Comparison of ENCODE assay signal across 21 cellular contexts in the genomic region with DNA sequence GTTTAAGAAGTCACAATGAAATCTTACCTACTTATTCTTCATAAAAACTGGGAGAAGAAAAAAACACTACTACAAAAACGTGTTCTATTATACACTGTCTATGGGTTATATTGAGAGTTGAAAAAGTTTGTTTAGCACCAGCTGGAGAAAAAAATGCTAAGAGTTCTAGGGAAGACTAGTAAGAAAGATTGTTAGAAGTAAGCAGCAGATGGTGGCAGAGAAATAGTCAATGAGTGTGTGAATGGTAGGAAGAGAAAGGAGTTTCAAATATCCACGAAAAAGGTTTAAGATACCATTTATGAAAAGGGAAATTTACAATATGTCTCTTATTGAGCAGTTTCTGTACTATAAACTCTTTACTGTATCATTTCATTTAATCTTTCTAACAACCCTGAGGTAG.
A peak's percentile ranks its signal among the peaks of the same experiment; 100 is the strongest.
DNase-seq lines count a peak whose midpoint lies in the region; ATAC-seq, FAIRE-seq and TF ChIP-seq lines count a peak whose summit lies in the region.
"Had no signal": no experiment of that assay in that cellular context is flagged by ENCODE, and none has a peak within 500 bp of the region (broad histone marks: within the 10 kb centered on the region; RNA-seq: fewer than 3 reads in every experiment).

No MANE protein-coding gene starts in this region.

- no TSS peak for BruUV-seq in mammary epithelial cell (replicated peaks; lab: Mats Ljungman, UMichigan)

- no peak overlapping the region for H3K14ac ChIP-seq in mesenchymal stem cell (ENCODE audit: low read length in 2 of 2)

- TF ChIP-seq POLR2A in A549 (IDR thresholded peaks at IDR 0.05; ENCODE audit: low read length) = no peak

- H2AK5ac ChIP-seq in mesenchymal stem cell (ENCODE audit: low read length, severe bottlenecking) = no peak overlapping the region

- FAIRE-seq in A549 (lab: Jason Lieb, UNC) = no peak
- FAIRE-seq: HepG2, TTC549 had no signal

- H3K27me3 ChIP-seq in CD4-positive, alpha-beta T cell (ENCODE audit: control insufficient read depth, insufficient read depth, low read length) = no peaks in the 10 kb centered on the region
- H3K27me3 ChIP-seq in mesenchymal stem cell (ENCODE audit: control insufficient read depth in 1 of 2, insufficient read depth in 1 of 2, low read length in 2 of 2) = no peaks in the 10 kb centered on the region
- H3K27me3 ChIP-seq in mammary epithelial cell (ENCODE audit: insufficient read depth, low read length) = no peaks in the 10 kb centered on the region

- H4K91ac ChIP-seq in mesenchymal stem cell (ENCODE audit: low read length) = no peak overlapping the region

- H3K4me2 ChIP-seq in A549 (no peak overlapping the region), mesenchymal stem cell (ENCODE audit: low read length, poor library complexity, severe bottlenecking) (no peak overlapping the region), mammary epithelial cell (ENCODE audit: insufficient read depth, low read depth, low read length) (no peak overlapping the region)

- H3K4me3 ChIP-seq in A549 (no peak overlapping the region), mesenchymal stem cell (ENCODE audit: insufficient read depth in 1 of 2, low read depth in 1 of 2, low read length in 2 of 2) (no peak overlapping the region), mammary epithelial cell (replicated peaks in 1 of 3; ENCODE audit: insufficient read depth in 1 of 3, low read depth in 2 of 3, low read length in 3 of 3) (no peak overlapping the region)

- POLR2A ChIA-PET in A549 (lab: Yijun Ruan, JAX) = interaction anchor here (1.5 to 3.6 kb wide), 2 partner anchors 11 to 264 kb away, joined by 3 to 12 read pairs; no protein-coding TSS in a partner anchor
- POLR2A ChIA-PET in CD4-positive, alpha-beta T cell (lab: Charles Lee) = interaction anchor here (0.8 to 6.7 kb wide), 3 partner anchors 10 to 20 kb away, joined by 3 to 54 read pairs (median 3); no protein-coding TSS in a partner anchor

- peaks cover 94% of the 10 kb centered on the region for H3K4me1 Mint-ChIP-seq in CD4-positive, alpha-beta T cell (ENCODE audit: low read depth)
- H3K4me1 Mint-ChIP-seq in T-helper 17 cell = peaks cover 51% of the 10 kb centered on the region

- H3K36me3 Mint-ChIP-seq in CD4-positive, alpha-beta T cell (ENCODE audit: low read depth) = peaks cover 59% of the 10 kb centered on the region
- peaks cover 12% of the 10 kb centered on the region for H3K36me3 Mint-ChIP-seq in T-helper 17 cell (ENCODE audit: low read depth)

- peak; percentile 37; the same call in 2 of the 3 replicates for TF ChIP-seq CTCF in A549 (IDR thresholded peaks at IDR 0.05)
- TF ChIP-seq CTCF in CD4-positive, alpha-beta T cell (IDR thresholded peaks at IDR 0.05) = no peak
- TF ChIP-seq CTCF in mammary epithelial cell (conservative IDR thresholded peaks at IDR 0.05 in 1 of 2, IDR thresholded peaks at IDR 0.05 in 1 of 2; ENCODE audit: extremely low read depth in 1 of 2, insufficient read depth in 1 of 2, low read depth in 1 of 2, low read length in 2 of 2) = no peak

- H2BK12ac ChIP-seq in mesenchymal stem cell (ENCODE audit: low read length in 2 of 2) = no peak overlapping the region

- H3K9ac ChIP-seq in mesenchymal stem cell (ENCODE audit: low read length) (peak overlapping the region; percentile 9), mammary epithelial cell (ENCODE audit: insufficient read depth, low read length) (no peak overlapping the region)

- TF ChIP-seq RAD21 in A549 (conservative IDR thresholded peaks at IDR 0.05 in 1 of 2, IDR thresholded peaks at IDR 0.05 in 1 of 2) = peak; percentile 33 to 41; a peak in 4 of 5 replicates

- no peak overlapping the region for H4K8ac ChIP-seq in mesenchymal stem cell (ENCODE audit: low read length)

- H2BK120ac ChIP-seq in mesenchymal stem cell (ENCODE audit: low read depth, low read length) = no peak overlapping the region

- H3K27me3 Mint-ChIP-seq in CD4-positive, alpha-beta T cell = no peaks in the 10 kb centered on the region
- H3K27me3 Mint-ChIP-seq in T-helper 17 cell = no peaks in the 10 kb centered on the region

- no peak overlapping the region for H3K4ac ChIP-seq in mesenchymal stem cell (ENCODE audit: low read depth in 1 of 2, low read length in 2 of 2)

- in situ Hi-C loops in mammary epithelial cell (cut with MboI; ENCODE audit: low sequenced_read_pairs in 2 of 2) = no loop called here

- no peak overlapping the region for H3K23ac ChIP-seq in mesenchymal stem cell (ENCODE audit: low read length in 2 of 2)

- WGBS in A549 (ENCODE audit: missing lambda C conversion rate) = 34% methylated on average over 2 of the region's 2 CpGs
- 86% methylated on average over 1 of the region's 2 CpGs for WGBS in mesenchymal stem cell
- 85% methylated on average over 2 of the region's 2 CpGs for WGBS in mammary epithelial cell (ENCODE audit: low coverage, missing lambda C conversion rate)

- intact Hi-C loops in CD4-positive, alpha-beta T cell (cut with DNase I, micrococcal nuclease) = loop anchor here in 1 of 2 experiments (2.0 kb wide), 1 partner anchor 15 kb away; no protein-coding TSS in a partner anchor
- intact Hi-C loops in mammary epithelial cell (cut with micrococcal nuclease) = no loop called here

- CTCF ChIA-PET in A549 (lab: Yijun Ruan, JAX) (interaction anchor here (0.6 to 2.5 kb wide), 8 partner anchors 12 to 462 kb away, joined by 3 to 16 read pairs (median 4); no protein-coding TSS in a partner anchor), mammary epithelial cell (lab: Charles Lee; ENCODE audit: low non-redundant PET) (interaction anchor here (0.6 kb wide), 1 partner anchor 31 kb away, joined by 7 read pairs; no protein-coding TSS in a partner anchor)
- CTCF ChIA-PET in CD4-positive, alpha-beta T cell (lab: Charles Lee) = interaction anchor here (0.9 to 1.6 kb wide), 3 partner anchors 16 to 462 kb away, joined by 4 to 6 read pairs (median 4); no protein-coding TSS in a partner anchor

- no peak overlapping the region for H2BK5ac ChIP-seq in mesenchymal stem cell (ENCODE audit: low read depth, low read length, poor library complexity, severe bottlenecking)

- DNase-seq in A549 (ENCODE audit: low read depth in 1 of 2, low spot score in 1 of 2) (no peak), T-helper 17 cell (no peak), mesenchymal stem cell (no peak), AG08395 (ENCODE audit: low spot score) (no peak), mammary epithelial cell (no peak)
- no peak for DNase-seq in CD4-positive, alpha-beta T cell
- DNase-seq: C1 segment of cervical spinal cord; effector CD8-positive, alpha-beta T cell; H7; left ventricle myocardium superior; NCI-H1092 treated with DMSO at 0.1 percent for 48 hours; NCI-H2227 treated with DMSO at 0.1 percent for 48 hours; retina; SIG-M5; stimulated activated CD4-positive, alpha-beta T cell treated with anti-CD3 and anti-CD28 coated beads, Interleukin-4, amount 100 ng/mL, for 1 hour; trophoblast cell had no signal

- dilution Hi-C loops in mammary epithelial cell (cut with HindIII; ENCODE audit: low sequenced_read_pairs) = no loop called here

- peak overlapping the region; percentile 30 for H3K4me3 Mint-ChIP-seq in CD4-positive, alpha-beta T cell
- peak overlapping the region; percentile 75 for H3K4me3 Mint-ChIP-seq in T-helper 17 cell
- H3K4me3 Mint-ChIP-seq: nephron had no signal

- no peaks in the 10 kb centered on the region for H3K9me3 Mint-ChIP-seq in CD4-positive, alpha-beta T cell
- H3K9me3 Mint-ChIP-seq: nephron had no signal

- H3K9me3 ChIP-seq in A549 = no peaks in the 10 kb centered on the region
- H3K9me3 ChIP-seq in CD4-positive, alpha-beta T cell (ENCODE audit: control insufficient read depth, low read length) = no peaks in the 10 kb centered on the region
- no peaks in the 10 kb centered on the region for H3K9me3 ChIP-seq in T-helper 17 cell (ENCODE audit: control insufficient read depth, low read length, poor library complexity, severe bottlenecking)
- no peaks in the 10 kb centered on the region for H3K9me3 ChIP-seq in mesenchymal stem cell (ENCODE audit: control insufficient read depth, low read length)
- no peaks in the 10 kb centered on the region for H3K9me3 ChIP-seq in mammary epithelial cell (replicated peaks; ENCODE audit: insufficient read depth, low read length)

- H2AFZ ChIP-seq in mesenchymal stem cell (ENCODE audit: low read depth, low read length) (no peak overlapping the region), mammary epithelial cell (ENCODE audit: low read depth, low read length) (no peak overlapping the region)

- TF ChIP-seq EP300 in A549 (IDR thresholded peaks at IDR 0.05) = no peak

- no peak overlapping the region for H2BK15ac ChIP-seq in mesenchymal stem cell (ENCODE audit: low read depth, poor library complexity, severe bottlenecking)

- H3K27ac ChIP-seq in A549 (no peak overlapping the region), mesenchymal stem cell (ENCODE audit: low read length, poor library complexity, severe bottlenecking) (no peak overlapping the region), mammary epithelial cell (ENCODE audit: insufficient read depth, low read depth, low read length) (no peak overlapping the region)
- no peak overlapping the region for H3K27ac ChIP-seq in CD4-positive, alpha-beta T cell (ENCODE audit: low read depth, low read length)

- H4K20me1 ChIP-seq in mammary epithelial cell (ENCODE audit: insufficient read depth, low read length) = no peaks in the 10 kb centered on the region

- peaks cover 45% of the 10 kb centered on the region for H3K4me1 ChIP-seq in A549
- no peaks in the 10 kb centered on the region for H3K4me1 ChIP-seq in mesenchymal stem cell (ENCODE audit: control insufficient read depth, insufficient read depth, low read depth, low read length)
- peaks cover 10% of the 10 kb centered on the region for H3K4me1 ChIP-seq in mammary epithelial cell (ENCODE audit: insufficient read depth, low read length)

- no peak overlapping the region for H3K18ac ChIP-seq in mesenchymal stem cell (ENCODE audit: low read depth in 1 of 2, low read length in 2 of 2)

- H3K79me2 ChIP-seq in mammary epithelial cell (ENCODE audit: insufficient read depth, low read length) = peaks cover 95% of the 10 kb centered on the region

- peaks cover 7 to 35% of the 10 kb centered on the region in 2 experiments for H3K36me3 ChIP-seq in mesenchymal stem cell (ENCODE audit: control insufficient read depth in 1 of 2, insufficient read depth in 2 of 2, low read depth in 1 of 2, low read length in 2 of 2)
- peaks cover 1% of the 10 kb centered on the region for H3K36me3 ChIP-seq in mammary epithelial cell (ENCODE audit: insufficient read depth, low read length)

- peaks cover 2% of the 10 kb centered on the region for H3K79me1 ChIP-seq in mesenchymal stem cell (replicated peaks; ENCODE audit: low read length, poor library complexity, severe bottlenecking)

- no peak overlapping the region for H3K27ac Mint-ChIP-seq in CD4-positive, alpha-beta T cell
- H3K27ac Mint-ChIP-seq in T-helper 17 cell = peak overlapping the region; percentile 83

- ATAC-seq in A549 (peak; percentile 60 to 70; a peak in 5 of 6 replicates), T-helper 17 cell (no peak), HG03442 (IDR thresholded peaks at IDR 0.05; ENCODE audit: unreplicated experiment) (no peak), GM19351 (IDR thresholded peaks at IDR 0.05; ENCODE audit: unreplicated experiment) (no peak)
- no peak for ATAC-seq in CD4-positive, alpha-beta T cell (ENCODE audit: poor library complexity)
- ATAC-seq: HepG2, left ventricle myocardium superior had no signal

TF ChIP-seq in A549, 52 proteins besides CTCF, POLR2A, EP300 and RAD21:
- peak; percentile 43; the same call in 1 of the 3 replicates for TF ChIP-seq SMC3 (IDR thresholded peaks at IDR 0.05)
- no peak for TF ChIP-seq NFE2L2 (conservative IDR thresholded peaks at IDR 0.05; ENCODE audit: low read length)
- no peak for TF ChIP-seq SREBF2 (IDR thresholded peaks at IDR 0.05)

Comparison
In these comparisons a context has a peak if more than half of its experiments do, and no peak if none do; other contexts are left out.
1. ATAC-seq: peak in A549 (2 of 2); none in CD4-positive, alpha-beta T cell (single experiment), T-helper 17 cell (single experiment), HG03442 (single experiment) and GM19351 (single experiment).